8 cellular contexts compared by ENCODE assay signal in genomic region chr7:28955723-28956607, GRCh38. TPM values are rescaled to one million over a fixed set of nuclear protein-coding genes. Genes with fewer than 3 reads are reported as not detected.
DNase-seq lines count a peak whose midpoint lies in the region; ATAC-seq and TF ChIP-seq lines count a peak whose summit lies in the region.

No MANE protein-coding gene starts in this region.

- H3K4me1 Mint-ChIP-seq in activated naive CD4-positive, alpha-beta T cell treated with anti-CD3 and anti-CD28 coated beads, Interleukin-2, amount 10 ng/mL, durations not matched to agents 7 days and 5 days: peaks cover 9% of the 10 kb centered on the region

- peak; percentile 54 for TF ChIP-seq CTCF in smooth muscle cell (IDR thresholded peaks at IDR 0.05; ENCODE audit: borderline replicate concordance, insufficient read depth, poor library complexity, severe bottlenecking)

- H4K20me1 ChIP-seq in smooth muscle cell (ENCODE audit: low read depth): peaks cover 7% of the 10 kb centered on the region

- WGBS in smooth muscle cell (ENCODE audit: low lambda C conversion rate): 13% methylated on average over 102 of the region's 104 CpGs

- no peaks in the 10 kb centered on the region for H3K36me3 ChIP-seq in smooth muscle cell (ENCODE audit: low read depth)

- H3K9ac ChIP-seq in smooth muscle cell (ENCODE audit: low read depth): no peak overlapping the region

- H3K79me2 ChIP-seq in smooth muscle cell (ENCODE audit: low read depth): no peaks in the 10 kb centered on the region

- H3K4me2 ChIP-seq in smooth muscle cell: peak overlapping the region; percentile 97

- no peaks in the 10 kb centered on the region for H3K9me3 Mint-ChIP-seq in activated naive CD4-positive, alpha-beta T cell treated with anti-CD3 and anti-CD28 coated beads, Interleukin-2, amount 10 ng/mL, durations not matched to agents 7 days and 5 days

- H3K36me3 Mint-ChIP-seq in activated naive CD4-positive, alpha-beta T cell treated with anti-CD3 and anti-CD28 coated beads, Interleukin-2, amount 10 ng/mL, durations not matched to agents 7 days and 5 days: no peaks in the 10 kb centered on the region

- H3K27me3 Mint-ChIP-seq in activated naive CD4-positive, alpha-beta T cell treated with anti-CD3 and anti-CD28 coated beads, Interleukin-2, amount 10 ng/mL, durations not matched to agents 7 days and 5 days: peaks cover 65% of the 10 kb centered on the region

- CTCF ChIA-PET in activated naive CD4-positive, alpha-beta T cell treated with anti-CD3 and anti-CD28 coated beads, Interleukin-2, amount 10 ng/mL, durations not matched to agents 7 days and 5 days (lab: Charles Lee): interaction anchor here (0.8 to 3.7 kb wide), 16 partner anchors 9 to 350 kb away, joined by 3 to 33 read pairs (median 4); no protein-coding TSS in a partner anchor

- no peaks in the 10 kb centered on the region for H3K27me3 ChIP-seq in smooth muscle cell (ENCODE audit: low read depth)

- no peaks in the 10 kb centered on the region for H3K9me3 ChIP-seq in smooth muscle cell (replicated peaks; ENCODE audit: low read depth)

- no peak overlapping the region for H3K4me3 Mint-ChIP-seq in activated naive CD4-positive, alpha-beta T cell treated with anti-CD3 and anti-CD28 coated beads, Interleukin-2, amount 10 ng/mL, durations not matched to agents 7 days and 5 days

- H2AFZ ChIP-seq in smooth muscle cell (ENCODE audit: low read depth): peak overlapping the region; percentile 83

- no peak overlapping the region for H3K27ac Mint-ChIP-seq in activated naive CD4-positive, alpha-beta T cell treated with anti-CD3 and anti-CD28 coated beads, Interleukin-2, amount 10 ng/mL, durations not matched to agents 7 days and 5 days

- peak; percentile 27 for DNase-seq in activated naive CD4-positive, alpha-beta T cell treated with anti-CD3 and anti-CD28 coated beads, Interleukin-2, amount 10 ng/mL, durations not matched to agents 7 days and 5 days
- DNase-seq in activated naive CD4-positive, alpha-beta T cell treated with Interleukin-2 at 50 U/mL for 16 hours: no peak
- DNase-seq in NCI-H510A (lab: John Stamatoyannopoulos, UW) (peak; percentile 45), caudate nucleus (lab: John Stamatoyannopoulos, UW) (peak in 31 of 61 donors; percentile 14 to 78 (median 38)), kidney glomerular epithelial cell (lab: John Stamatoyannopoulos, UW) (peak; percentile 43), smooth muscle cell (lab: John Stamatoyannopoulos, UW; ENCODE audit: unreplicated experiment) (no peak), epidermal melanocyte (ENCODE audit: insufficient read length, low spot score) (no peak)

- peaks cover 40% of the 10 kb centered on the region for H3F3A ChIP-seq in smooth muscle cell (ENCODE audit: low read depth)

- H3K4me3 ChIP-seq in smooth muscle cell: peak overlapping the region; percentile 68

- no peak for ATAC-seq in HG02840 (IDR thresholded peaks at IDR 0.05; ENCODE audit: low FRiP score, unreplicated experiment)

- H3K27ac ChIP-seq in caudate nucleus (ENCODE audit: low read depth, low read length) (peak overlapping the region; percentile 73), smooth muscle cell (ENCODE audit: low read depth) (no peak overlapping the region)

- peaks cover 22% of the 10 kb centered on the region for H3K4me1 ChIP-seq in smooth muscle cell (ENCODE audit: low read depth)

RNA-seq across cellular contexts. Expression of gene TRIL, which starts 2.2 kb away (rescaled TPM):
- 8.9 and 11.1 TPM in 2 replicates for total RNA-seq in smooth muscle cell
- 4.7 and 11.0 TPM in 2 replicates for polyA plus RNA-seq in smooth muscle cell

Comparison
In these comparisons a context has a peak if more than half of its experiments do, and no peak if none do; other contexts are left out.
1. DNase-seq: peak in activated naive CD4-positive, alpha-beta T cell treated with anti-CD3 and anti-CD28 coated beads, Interleukin-2, amount 10 ng/mL, durations not matched to agents 7 days and 5 days (single experiment), NCI-H510A (single experiment), caudate nucleus (31 of 61) and kidney glomerular epithelial cell (single experiment); none in activated naive CD4-positive, alpha-beta T cell treated with Interleukin-2 at 50 U/mL for 16 hours (single experiment), smooth muscle cell (single experiment) and epidermal melanocyte (single experiment).